In genomic region chr3:187281191-187281714, GRCh38 we compare ENCODE assay signal across 1 cellular context.
TF ChIP-seq lines count a peak whose summit lies in the region.

No MANE protein-coding gene starts in this region.

TF ChIP-seq in WTC11, 78 proteins besides CTCF, POLR2A, EP300 and RAD21 (continued from another document):
- TF ChIP-seq AR (CRISPR knock-in tag; IDR thresholded peaks at IDR 0.05) (no peak), ZSCAN18 (CRISPR knock-in tag; IDR thresholded peaks at IDR 0.05) (no peak)
